8 cellular contexts compared by ENCODE assay signal in the genomic region with DNA sequence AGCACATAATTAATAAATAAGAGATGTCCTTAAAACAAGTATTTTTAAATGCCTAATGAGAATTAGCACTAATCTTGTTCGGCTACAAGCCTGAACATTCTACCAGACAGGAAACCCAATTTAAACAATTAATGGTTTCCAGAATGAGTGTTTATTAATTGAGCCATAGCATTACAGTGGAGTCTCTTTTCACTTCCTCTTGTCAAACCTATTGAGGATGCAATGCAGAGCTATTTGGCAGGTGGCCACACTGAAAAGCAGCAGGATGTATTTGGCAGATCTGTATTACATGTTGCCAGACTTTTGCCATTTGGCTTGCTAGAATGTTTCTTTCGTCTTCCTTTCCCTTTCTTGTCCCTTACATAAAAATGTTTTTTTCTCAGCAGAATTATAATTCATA.
A peak's percentile ranks its signal among the peaks of the same experiment; 100 is the strongest.
DNase-seq lines count a peak whose midpoint lies in the region; ATAC-seq, FAIRE-seq and TF ChIP-seq lines count a peak whose summit lies in the region.

No MANE protein-coding gene starts in this region.

- H2BK120ac ChIP-seq in H9 (ENCODE audit: low read depth, low read length, poor library complexity, severe bottlenecking): no peak overlapping the region

- H3K9me3 ChIP-seq in kidney (ENCODE audit: control insufficient read depth in 1 of 2, low read length in 2 of 2): no peaks in the 10 kb centered on the region
- no peaks in the 10 kb centered on the region for H3K9me3 ChIP-seq in H9 (ENCODE audit: control insufficient read depth, low read depth, low read length)

- H2BK15ac ChIP-seq in H9 (ENCODE audit: low read depth, low read length): no peak overlapping the region

- H3K27ac Mint-ChIP-seq in H9: no peak overlapping the region
- H3K27ac Mint-ChIP-seq in activated CD8-positive, alpha-beta T cell treated with anti-CD3 and anti-CD28 coated beads, Interleukin-2, amount 10 ng/mL, durations not matched to agents 7 days and 5 days: no peak overlapping the region

- H3K79me2 ChIP-seq in H9 (ENCODE audit: insufficient read depth, low read length): no peaks in the 10 kb centered on the region

- H3K27ac ChIP-seq in brain microvascular endothelial cell: no peak overlapping the region
- H3K27ac ChIP-seq in kidney (ENCODE audit: low read depth in 2 of 2, low read length in 2 of 2): no peak overlapping the region
- H3K27ac ChIP-seq in H9 (ENCODE audit: insufficient read length, low read depth, low read length): no peak overlapping the region

- H2BK20ac ChIP-seq in H9 (ENCODE audit: low read depth, low read length, poor library complexity, severe bottlenecking): no peak overlapping the region

- H3K36me3 ChIP-seq in brain microvascular endothelial cell (replicated peaks): no peaks in the 10 kb centered on the region
- H3K36me3 ChIP-seq in kidney (ENCODE audit: control insufficient read depth in 1 of 2, insufficient read depth in 2 of 2, low read length in 2 of 2): no peaks in the 10 kb centered on the region

- no peaks in the 10 kb centered on the region for H3K27me3 Mint-ChIP-seq in H9 (ENCODE audit: low read depth)
- no peaks in the 10 kb centered on the region for H3K27me3 Mint-ChIP-seq in activated CD8-positive, alpha-beta T cell treated with anti-CD3 and anti-CD28 coated beads, Interleukin-2, amount 10 ng/mL, durations not matched to agents 7 days and 5 days (ENCODE audit: low read depth)

- TF ChIP-seq CTCF in brain microvascular endothelial cell (IDR thresholded peaks at IDR 0.05; ENCODE audit: low read depth, low read length, missing control alignments): no peak
- TF ChIP-seq CTCF in kidney (IDR thresholded peaks at IDR 0.05; ENCODE audit: borderline replicate concordance, extremely low read depth, insufficient read depth): no peak
- TF ChIP-seq CTCF in H9 (conservative IDR thresholded peaks at IDR 0.05): no peak

- H3K4me1 ChIP-seq in kidney (ENCODE audit: control insufficient read depth in 1 of 2, insufficient read depth in 1 of 2, low read depth in 1 of 2, low read length in 2 of 2): peaks cover 0 to 4% of the 10 kb centered on the region in 2 donors
- H3K4me1 ChIP-seq in H9 (ENCODE audit: insufficient read depth, low read length): no peaks in the 10 kb centered on the region

- H3K4me3 ChIP-seq in brain microvascular endothelial cell (ENCODE audit: low read depth, low read length) (no peak overlapping the region), kidney (ENCODE audit: low read length in 2 of 2) (no peak overlapping the region)

- CTCF ChIA-PET in activated CD8-positive, alpha-beta T cell treated with anti-CD3 and anti-CD28 coated beads, Interleukin-2, amount 10 ng/mL, durations not matched to agents 7 days and 5 days (lab: Charles Lee): no interaction called here

- H2BK12ac ChIP-seq in H9 (ENCODE audit: insufficient read length, low read depth, low read length): no peak overlapping the region

- peak; percentile 79 for ATAC-seq in GM18870 (IDR thresholded peaks at IDR 0.05; ENCODE audit: unreplicated experiment)
- ATAC-seq in HG02678 (IDR thresholded peaks at IDR 0.05; ENCODE audit: unreplicated experiment): peak; percentile 87
- no peak for ATAC-seq in activated CD8-positive, alpha-beta T cell treated with anti-CD3 and anti-CD28 coated beads, Interleukin-2, amount 10 ng/mL, durations not matched to agents 7 days and 5 days

- no peak overlapping the region for H2AK5ac ChIP-seq in H9 (ENCODE audit: insufficient read length, low read length)

- H3K56ac ChIP-seq in H9 (ENCODE audit: insufficient read length, low read depth, low read length): no peak overlapping the region

- in situ Hi-C loops in brain microvascular endothelial cell (cut with HindIII; ENCODE audit: low pct_ligation_motif_present, low sequenced_read_pairs): no loop called here

- no peak overlapping the region for H4K91ac ChIP-seq in H9 (ENCODE audit: insufficient read length, low read depth, low read length)

- H3K36me3 Mint-ChIP-seq in H9 (ENCODE audit: insufficient read depth in 1 of 3, low read depth in 3 of 3): no peaks in the 10 kb centered on the region
- no peaks in the 10 kb centered on the region for H3K36me3 Mint-ChIP-seq in activated CD8-positive, alpha-beta T cell treated with anti-CD3 and anti-CD28 coated beads, Interleukin-2, amount 10 ng/mL, durations not matched to agents 7 days and 5 days (ENCODE audit: low read depth)

- no peak for FAIRE-seq in kidney (lab: Jason Lieb, UNC)

- no peak overlapping the region for H3K14ac ChIP-seq in H9 (ENCODE audit: insufficient read depth, low read length)

- H3K9me3 Mint-ChIP-seq in H9: no peaks in the 10 kb centered on the region; a peak in 1 of 5 replicates
- H3K9me3 Mint-ChIP-seq in activated CD8-positive, alpha-beta T cell treated with anti-CD3 and anti-CD28 coated beads, Interleukin-2, amount 10 ng/mL, durations not matched to agents 7 days and 5 days (ENCODE audit: insufficient read depth): no peaks in the 10 kb centered on the region

- H3K4me3 Mint-ChIP-seq in H9: no peak overlapping the region
- no peak overlapping the region for H3K4me3 Mint-ChIP-seq in activated CD8-positive, alpha-beta T cell treated with anti-CD3 and anti-CD28 coated beads, Interleukin-2, amount 10 ng/mL, durations not matched to agents 7 days and 5 days

- H2BK5ac ChIP-seq in H9 (ENCODE audit: insufficient read length, low read length): no peak overlapping the region

- no peak overlapping the region for H4K8ac ChIP-seq in H9 (replicated peaks; ENCODE audit: insufficient read length, low read depth, low read length)

- intact Hi-C loops in kidney (cut with DNase I): no loop called here

- no peak overlapping the region for H3K18ac ChIP-seq in H9 (ENCODE audit: insufficient read length, low read depth, low read length)

- H4K20me1 ChIP-seq in H9 (ENCODE audit: control insufficient read depth, insufficient read depth, insufficient read length): no peaks in the 10 kb centered on the region

- H3K4me1 Mint-ChIP-seq in H9: no peaks in the 10 kb centered on the region
- H3K4me1 Mint-ChIP-seq in activated CD8-positive, alpha-beta T cell treated with anti-CD3 and anti-CD28 coated beads, Interleukin-2, amount 10 ng/mL, durations not matched to agents 7 days and 5 days (ENCODE audit: low read depth): no peaks in the 10 kb centered on the region

- POLR2A ChIA-PET in activated CD8-positive, alpha-beta T cell treated with anti-CD3 and anti-CD28 coated beads, Interleukin-2, amount 10 ng/mL, durations not matched to agents 7 days and 5 days (lab: Charles Lee): no interaction called here

- no peaks in the 10 kb centered on the region for H3K79me1 ChIP-seq in H9 (ENCODE audit: insufficient read depth, low read depth, low read length, poor library complexity, severe bottlenecking)

- no peak overlapping the region for H3K4ac ChIP-seq in H9 (ENCODE audit: low read depth, low read length)

- no peak overlapping the region for H2AFZ ChIP-seq in H9 (ENCODE audit: low read length)

- H3K9ac ChIP-seq in kidney (ENCODE audit: low read length in 2 of 2) (no peak overlapping the region), H9 (ENCODE audit: extremely low read depth, insufficient read length, low read length) (no peak overlapping the region)

- no peak overlapping the region for H4K5ac ChIP-seq in H9 (ENCODE audit: insufficient read length, low read depth, low read length)

- DNase-seq in NCI-H1092 (lab: John Stamatoyannopoulos, UW) (peak; percentile 23), brain microvascular endothelial cell (peak; percentile 47), kidney (no peak), H9 (no peak)
- DNase-seq in activated naive CD4-positive, alpha-beta T cell (lab: John Stamatoyannopoulos, UW): no peak
- DNase-seq in activated CD8-positive, alpha-beta T cell treated with anti-CD3 and anti-CD28 coated beads, Interleukin-2, amount 10 ng/mL, durations not matched to agents 7 days and 5 days: no peak

- H3K4me2 ChIP-seq in H9 (ENCODE audit: insufficient read depth, insufficient read length, low read length): no peak overlapping the region

- H3K27me3 ChIP-seq in brain microvascular endothelial cell (replicated peaks): no peaks in the 10 kb centered on the region
- no peaks in the 10 kb centered on the region for H3K27me3 ChIP-seq in H9 (ENCODE audit: insufficient read depth, low read length)

- no peak overlapping the region for H3K23ac ChIP-seq in H9 (ENCODE audit: insufficient read length, low read depth, low read length)

- H3T11ph ChIP-seq in H9 (ENCODE audit: low read length): no peak overlapping the region

- no CpG with 5 or more reads among the region's 2 CpGs for WGBS in H9 (ENCODE audit: extremely low coverage, insufficient read length, low lambda C conversion rate)

- H3K23me2 ChIP-seq in H9 (ENCODE audit: insufficient read length, low read depth, low read length, poor library complexity, severe bottlenecking): no peaks in the 10 kb centered on the region

Comparison
In these comparisons a context has a peak if more than half of its experiments do, and no peak if none do; other contexts are left out.
1. DNase-seq: peak in NCI-H1092 (single experiment) and brain microvascular endothelial cell (single experiment); none in kidney (single experiment), H9 (single experiment), activated naive CD4-positive, alpha-beta T cell (0 of 4) and activated CD8-positive, alpha-beta T cell treated with anti-CD3 and anti-CD28 coated beads, Interleukin-2, amount 10 ng/mL, durations not matched to agents 7 days and 5 days (single experiment).